In the genomic region with DNA sequence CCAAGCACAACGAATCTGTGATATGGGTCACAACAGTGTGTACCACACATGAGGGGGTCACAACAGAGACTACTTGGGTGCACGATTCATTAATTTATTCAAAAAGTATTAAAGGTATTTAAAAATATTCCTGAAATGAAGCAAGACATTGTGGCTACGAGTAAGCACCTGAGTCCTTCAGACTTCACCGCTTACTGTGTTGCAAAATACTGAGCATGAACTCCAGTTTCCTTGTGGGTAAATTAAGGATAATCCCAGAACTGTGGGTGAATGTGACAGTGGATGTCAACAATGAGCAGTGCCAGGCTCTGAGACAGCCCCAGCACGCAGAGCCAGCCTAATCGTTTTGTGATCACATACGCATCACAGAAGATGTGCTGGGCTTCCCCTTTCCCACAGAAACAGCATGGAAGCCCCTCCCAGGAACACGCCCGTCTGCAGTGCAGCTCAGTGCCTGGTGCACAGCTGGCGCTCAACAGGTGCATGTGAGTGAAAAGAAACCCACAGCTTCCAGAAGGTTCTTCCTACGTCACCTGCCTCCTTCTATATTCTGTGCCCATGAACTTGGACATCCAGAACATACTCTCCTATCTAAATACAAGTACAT, we compare ENCODE assay signal across 1 cellular context.
TF ChIP-seq lines count a peak whose summit lies in the region.

No MANE protein-coding gene starts in this region.

TF ChIP-seq in WTC11, 78 proteins besides CTCF, POLR2A, EP300 and RAD21 (continued from another document):
- TF ChIP-seq, protein P1, sequence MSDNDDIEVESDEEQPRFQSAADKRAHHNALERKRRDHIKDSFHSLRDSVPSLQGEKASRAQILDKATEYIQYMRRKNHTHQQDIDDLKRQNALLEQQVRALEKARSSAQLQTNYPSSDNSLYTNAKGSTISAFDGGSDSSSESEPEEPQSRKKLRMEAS (CRISPR knock-in tag; IDR thresholded peaks at IDR 0.05): no peak
- TF ChIP-seq, protein P2, sequence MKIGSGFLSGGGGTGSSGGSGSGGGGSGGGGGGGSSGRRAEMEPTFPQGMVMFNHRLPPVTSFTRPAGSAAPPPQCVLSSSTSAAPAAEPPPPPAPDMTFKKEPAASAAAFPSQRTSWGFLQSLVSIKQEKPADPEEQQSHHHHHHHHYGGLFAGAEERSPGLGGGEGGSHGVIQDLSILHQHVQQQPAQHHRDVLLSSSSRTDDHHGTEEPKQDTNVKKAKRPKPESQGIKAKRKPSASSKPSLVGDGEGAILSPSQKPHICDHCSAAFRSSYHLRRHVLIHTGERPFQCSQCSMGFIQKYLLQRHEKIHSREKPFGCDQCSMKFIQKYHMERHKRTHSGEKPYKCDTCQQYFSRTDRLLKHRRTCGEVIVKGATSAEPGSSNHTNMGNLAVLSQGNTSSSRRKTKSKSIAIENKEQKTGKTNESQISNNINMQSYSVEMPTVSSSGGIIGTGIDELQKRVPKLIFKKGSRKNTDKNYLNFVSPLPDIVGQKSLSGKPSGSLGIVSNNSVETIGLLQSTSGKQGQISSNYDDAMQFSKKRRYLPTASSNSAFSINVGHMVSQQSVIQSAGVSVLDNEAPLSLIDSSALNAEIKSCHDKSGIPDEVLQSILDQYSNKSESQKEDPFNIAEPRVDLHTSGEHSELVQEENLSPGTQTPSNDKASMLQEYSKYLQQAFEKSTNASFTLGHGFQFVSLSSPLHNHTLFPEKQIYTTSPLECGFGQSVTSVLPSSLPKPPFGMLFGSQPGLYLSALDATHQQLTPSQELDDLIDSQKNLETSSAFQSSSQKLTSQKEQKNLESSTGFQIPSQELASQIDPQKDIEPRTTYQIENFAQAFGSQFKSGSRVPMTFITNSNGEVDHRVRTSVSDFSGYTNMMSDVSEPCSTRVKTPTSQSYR (CRISPR knock-in tag; IDR thresholded peaks at IDR 0.05): no peak
